Comparison of ENCODE assay signal across 11 cellular contexts in genomic region chr21:38268859-38269566, GRCh38. TPM values are rescaled to one million over a fixed set of nuclear protein-coding genes. Genes with fewer than 3 reads are reported as not detected.
A peak's percentile ranks its signal among the peaks of the same experiment; 100 is the strongest.
DNase-seq lines count a peak whose midpoint lies in the region; ATAC-seq, FAIRE-seq and TF ChIP-seq lines count a peak whose summit lies in the region.
"Had no signal": no experiment of that assay in that cellular context is flagged by ENCODE, and none has a peak within 500 bp of the region (broad histone marks: within the 10 kb centered on the region; RNA-seq: fewer than 3 reads in every experiment).

No MANE protein-coding gene starts in this region.

- peaks cover 37% of the 10 kb centered on the region for H3K4me1 Mint-ChIP-seq in astrocyte (ENCODE audit: low read depth, unreplicated experiment)

- peak overlapping the region; percentile 64 for H3K27ac Mint-ChIP-seq in astrocyte (ENCODE audit: unreplicated experiment)
- H3K27ac Mint-ChIP-seq: WTC11 had no signal

- H3K4me3 Mint-ChIP-seq in astrocyte (ENCODE audit: unreplicated experiment): no peak overlapping the region
- H3K4me3 Mint-ChIP-seq: WTC11 had no signal

- H3K9me3 ChIP-seq in astrocyte (ENCODE audit: insufficient read depth, low read depth, low read length) (no peaks in the 10 kb centered on the region), skeletal muscle satellite cell (replicated peaks; ENCODE audit: low read length) (no peaks in the 10 kb centered on the region)
- H3K9me3 ChIP-seq: testis had no signal

- no peak overlapping the region for H2AFZ ChIP-seq in astrocyte (ENCODE audit: low read depth, low read length)

- H3K9ac ChIP-seq in astrocyte (ENCODE audit: low read length) (no peak overlapping the region), skeletal muscle satellite cell (ENCODE audit: low read depth, low read length) (peak overlapping the region; percentile 69)

- no peaks in the 10 kb centered on the region for H3K79me2 ChIP-seq in astrocyte (ENCODE audit: insufficient read depth, low read length)

- peaks cover 6% of the 10 kb centered on the region for H3K9me3 Mint-ChIP-seq in astrocyte (ENCODE audit: unreplicated experiment)

- ATAC-seq in GM19043 (IDR thresholded peaks at IDR 0.05; ENCODE audit: low read depth, unreplicated experiment) (peak; percentile 34), HG02759 (IDR thresholded peaks at IDR 0.05; ENCODE audit: unreplicated experiment) (peak; percentile 42), omental fat pad (ENCODE audit: low FRiP score) (no peak)
- ATAC-seq: WTC11 had no signal

- H3K27me3 ChIP-seq in astrocyte (ENCODE audit: insufficient read depth, low read length) (no peaks in the 10 kb centered on the region), skeletal muscle satellite cell (ENCODE audit: control insufficient read depth, insufficient read depth, low read length) (no peaks in the 10 kb centered on the region)
- H3K27me3 ChIP-seq: testis had no signal

- H3K4me2 ChIP-seq in astrocyte (ENCODE audit: low read length) (no peak overlapping the region), skeletal muscle satellite cell (ENCODE audit: low read length) (no peak overlapping the region)

- peaks cover 10% of the 10 kb centered on the region for H3K4me1 ChIP-seq in astrocyte (ENCODE audit: insufficient read depth, low read length)
- H3K4me1 ChIP-seq in skeletal muscle satellite cell (ENCODE audit: control insufficient read depth, insufficient read depth, low read length): peaks cover 53% of the 10 kb centered on the region

- DNase-seq in astrocyte (ENCODE audit: low read depth) (no peak), omental fat pad (ENCODE audit: low spot score) (no peak), dermis blood vessel endothelial cell (no peak), nucleus accumbens (lab: John Stamatoyannopoulos, UW) (no peak)
- DNase-seq in activated CD4-positive, alpha-beta T cell treated with anti-CD3 and anti-CD28 coated beads for 1 hour: no peak
- DNase-seq: HCEC 1CT, testis had no signal

- H3K27me3 Mint-ChIP-seq in astrocyte (ENCODE audit: low read depth, unreplicated experiment): peaks cover 1% of the 10 kb centered on the region

- H3K36me3 Mint-ChIP-seq in astrocyte (ENCODE audit: low read depth, unreplicated experiment): no peaks in the 10 kb centered on the region
- H3K36me3 Mint-ChIP-seq: WTC11 had no signal

- no peaks in the 10 kb centered on the region for H4K20me1 ChIP-seq in astrocyte (ENCODE audit: insufficient read depth, low read length)

- no peak overlapping the region for H3K27ac ChIP-seq in astrocyte (ENCODE audit: low read depth, low read length)
- H3K27ac ChIP-seq: testis had no signal

- H3K36me3 ChIP-seq in astrocyte (ENCODE audit: insufficient read depth, low read length): no peaks in the 10 kb centered on the region
- no peaks in the 10 kb centered on the region for H3K36me3 ChIP-seq in skeletal muscle satellite cell (ENCODE audit: insufficient read depth, low read length)

- H3K4me3 ChIP-seq in astrocyte (ENCODE audit: insufficient read depth, low read depth, low read length): no peak overlapping the region
- no peak overlapping the region for H3K4me3 ChIP-seq in skeletal muscle satellite cell (ENCODE audit: low read length)
- H3K4me3 ChIP-seq: testis had no signal

- no peak for TF ChIP-seq CTCF in astrocyte (IDR thresholded peaks at IDR 0.05; ENCODE audit: insufficient read depth, low read depth, low read length)
- TF ChIP-seq CTCF in omental fat pad (IDR thresholded peaks at IDR 0.05): no peak

- FAIRE-seq in astrocyte (lab: Jason Lieb, UNC): no peak

RNA-seq across cellular contexts. Expression of gene KCNJ15, which starts 12.2 kb away (rescaled TPM):
- total RNA-seq in astrocyte (1.8 and 2.2 TPM in 2 replicates), omental fat pad (10 to 100 TPM in 1 of 4 donors, 1 to 10 TPM in 3; 1.2 to 12.1 (median 2.7) TPM), dermis blood vessel endothelial cell (1.4 and 2.7 TPM in 2 replicates)
- 20.0 and 24.5 TPM in 2 replicates for total RNA-seq in skeletal muscle satellite cell (2012; rRNA removed)
